Comparison of ENCODE assay signal across 8 cellular contexts in the genomic region with DNA sequence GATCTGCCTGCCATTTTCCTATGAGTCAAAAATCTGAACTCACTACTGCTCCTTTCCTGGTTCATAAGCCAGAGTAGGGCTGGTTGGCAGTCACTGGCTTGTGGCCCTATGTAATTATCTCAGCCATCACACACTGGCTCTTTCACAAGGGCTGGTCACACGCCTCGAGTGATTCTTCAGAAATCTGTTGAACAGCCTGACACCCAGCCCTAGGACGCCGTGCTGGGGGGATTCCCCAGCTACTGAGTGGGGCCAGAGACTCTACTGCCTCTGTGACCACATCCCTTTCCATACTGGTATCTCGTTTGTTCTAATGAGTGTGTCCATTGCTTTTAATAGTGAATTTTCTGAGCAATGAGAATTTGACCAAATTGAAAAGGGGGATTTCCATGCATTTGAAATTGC.
DNase-seq lines count a peak whose midpoint lies in the region; ATAC-seq, FAIRE-seq and TF ChIP-seq lines count a peak whose summit lies in the region.

No MANE protein-coding gene starts in this region.

- H3K9me3 Mint-ChIP-seq in activated naive CD8-positive, alpha-beta T cell treated with anti-CD3 and anti-CD28 coated beads, Interleukin-2, amount 50 U/mL, for 24 hours = no peaks in the 10 kb centered on the region

- ATAC-seq in GM19351 (IDR thresholded peaks at IDR 0.05; ENCODE audit: unreplicated experiment) (peak; percentile 100), HG03095 (IDR thresholded peaks at IDR 0.05; ENCODE audit: unreplicated experiment) (peak; percentile 95)
- ATAC-seq in activated naive CD8-positive, alpha-beta T cell treated with anti-CD3 and anti-CD28 coated beads, Interleukin-2, amount 50 U/mL, for 24 hours = peak; percentile 98

- TF ChIP-seq POLR2A in H54 (IDR thresholded peaks at IDR 0.05; ENCODE audit: low read depth, low read length) = no peak

- H3K36me3 Mint-ChIP-seq in activated naive CD8-positive, alpha-beta T cell treated with anti-CD3 and anti-CD28 coated beads, Interleukin-2, amount 50 U/mL, for 24 hours (ENCODE audit: low read depth) = peaks cover 70% of the 10 kb centered on the region

- peak; percentile 88 for DNase-seq in GM10266 (ENCODE audit: extremely low spot score)
- peak; percentile 49 for DNase-seq in activated naive CD8-positive, alpha-beta T cell treated with anti-CD3 and anti-CD28 coated beads, Interleukin-2, amount 50 U/mL, for 24 hours
- DNase-seq in HCEC 1CT = no peak
- no peak for DNase-seq in SW 1271 (lab: John Stamatoyannopoulos, UW)
- DNase-seq in SHP77 (lab: John Stamatoyannopoulos, UW) = no peak
- DNase-seq in H54 (ENCODE audit: insufficient read length, low spot score) = no peak

- no peak for TF ChIP-seq CTCF in GM10266 (IDR thresholded peaks at IDR 0.05; ENCODE audit: control insufficient read depth, insufficient read depth, low read depth, missing control alignments)

- peaks cover 24% of the 10 kb centered on the region for H3K4me1 Mint-ChIP-seq in activated naive CD8-positive, alpha-beta T cell treated with anti-CD3 and anti-CD28 coated beads, Interleukin-2, amount 50 U/mL, for 24 hours

- no peak for FAIRE-seq in H54 (lab: Jason Lieb, UNC)

- peak overlapping the region; percentile 76 for H3K27ac Mint-ChIP-seq in activated naive CD8-positive, alpha-beta T cell treated with anti-CD3 and anti-CD28 coated beads, Interleukin-2, amount 50 U/mL, for 24 hours

- no peak overlapping the region for H3K4me3 Mint-ChIP-seq in activated naive CD8-positive, alpha-beta T cell treated with anti-CD3 and anti-CD28 coated beads, Interleukin-2, amount 50 U/mL, for 24 hours

- no peaks in the 10 kb centered on the region for H3K27me3 Mint-ChIP-seq in activated naive CD8-positive, alpha-beta T cell treated with anti-CD3 and anti-CD28 coated beads, Interleukin-2, amount 50 U/mL, for 24 hours

Comparison
In these comparisons a context has a peak if more than half of its experiments do, and no peak if none do; other contexts are left out.
1. DNase-seq: peak in GM10266 (single experiment) and activated naive CD8-positive, alpha-beta T cell treated with anti-CD3 and anti-CD28 coated beads, Interleukin-2, amount 50 U/mL, for 24 hours (single experiment); none in HCEC 1CT (single experiment), SW 1271 (0 of 2), SHP77 (0 of 2) and H54 (single experiment).
2. Peak in every context shown above with its lines, with median percentiles within 50 percentile points of each other: ATAC-seq.